Comparison of ENCODE assay signal across 14 cellular contexts in genomic region chr5:68260455-68260854, GRCh38. TPM values are rescaled to one million over a fixed set of nuclear protein-coding genes. Genes with fewer than 3 reads are reported as not detected.
A peak's percentile ranks its signal among the peaks of the same experiment; 100 is the strongest.
DNase-seq lines count a peak whose midpoint lies in the region; ATAC-seq, FAIRE-seq and TF ChIP-seq lines count a peak whose summit lies in the region.
"Had no signal": no experiment of that assay in that cellular context is flagged by ENCODE, and none has a peak within 500 bp of the region (broad histone marks: within the 10 kb centered on the region; RNA-seq: fewer than 3 reads in every experiment).

No MANE protein-coding gene starts in this region.

- no peak for ATAC-seq in activated B cell treated with CpG ODN at 0.5 μM for 24 hours (ENCODE audit: low read depth)

- H3K79me2 ChIP-seq in mammary epithelial cell (ENCODE audit: insufficient read depth, low read length) (peaks cover 86% of the 10 kb centered on the region), PC-9 (ENCODE audit: low read depth) (no peaks in the 10 kb centered on the region)

- no peak for TF ChIP-seq POLR2A in GM12892 (IDR thresholded peaks at IDR 0.05; ENCODE audit: low read depth, low read length)

- BruUV-seq in MCF 10A (replicated peaks; lab: Mats Ljungman, UMichigan) (no TSS peak), mammary epithelial cell (replicated peaks; lab: Mats Ljungman, UMichigan) (no TSS peak), PC-9 (replicated peaks; lab: Mats Ljungman, UMichigan) (no TSS peak)

- H2AFZ ChIP-seq in mammary epithelial cell (ENCODE audit: low read depth, low read length) (no peak overlapping the region), PC-9 (no peak overlapping the region)

- DNase-seq in MCF 10A (ENCODE audit: unreplicated experiment) (no peak), mammary epithelial cell (no peak), activated B cell treated with CpG ODN at 0.5 μM for 24 hours (no peak), immature natural killer cell (peak in 1 of 3 donors; percentile 36), GM13977 (ENCODE audit: low spot score) (no peak), GM12892 (ENCODE audit: insufficient read length) (no peak), PC-9 (no peak)
- DNase-seq: activated CD4-positive, alpha-beta T cell treated with anti-CD3 and anti-CD28 coated beads, Interleukin-2, amount 50 U/mL, for 48 hours; amniotic stem cell; midbrain; NCI-H1436; NCI-H524 treated with DMSO at 0.1 percent for 48 hours; T-helper 9 cell had no signal

- H3K27ac Mint-ChIP-seq in MCF 10A (ENCODE audit: low read depth, unreplicated experiment) (peak overlapping the region; percentile 52), activated B cell treated with CpG ODN at 0.5 μM for 24 hours (peak overlapping the region; percentile 31), immature natural killer cell (peak overlapping the region; percentile 2 to 90 (median 64))

- H3K9me3 Mint-ChIP-seq in MCF 10A (ENCODE audit: unreplicated experiment), result no peaks in the 10 kb centered on the region
- no peaks in the 10 kb centered on the region for H3K9me3 Mint-ChIP-seq in activated B cell treated with CpG ODN at 0.5 μM for 24 hours
- H3K9me3 Mint-ChIP-seq in immature natural killer cell, result no peaks in the 10 kb centered on the region

- no peaks in the 10 kb centered on the region for H3K9me2 ChIP-seq in PC-9 (ENCODE audit: insufficient read depth)

- no peak overlapping the region for H3K4me3 Mint-ChIP-seq in MCF 10A (ENCODE audit: unreplicated experiment)
- H3K4me3 Mint-ChIP-seq in activated B cell treated with CpG ODN at 0.5 μM for 24 hours, result no peak overlapping the region
- H3K4me3 Mint-ChIP-seq in immature natural killer cell, result peak overlapping the region in 1 of 5 donors; percentile 3

- H3K36me3 ChIP-seq in mammary epithelial cell (ENCODE audit: insufficient read depth, low read length) (peaks cover 7% of the 10 kb centered on the region), subcutaneous abdominal adipose tissue (ENCODE audit: control insufficient read depth in 5 of 5, insufficient read depth in 5 of 5, low read length in 5 of 5) (no peaks in the 10 kb centered on the region), PC-9 (ENCODE audit: low read depth) (no peaks in the 10 kb centered on the region)

- H3K4me3 ChIP-seq in mammary epithelial cell (replicated peaks in 1 of 3; ENCODE audit: insufficient read depth in 1 of 3, low read depth in 2 of 3, low read length in 3 of 3) (no peak overlapping the region), subcutaneous abdominal adipose tissue (ENCODE audit: low read depth in 1 of 5, low read length in 5 of 5) (no peak overlapping the region), PC-9 (no peak overlapping the region)

- H4K20me1 ChIP-seq in mammary epithelial cell (ENCODE audit: insufficient read depth, low read length) (no peaks in the 10 kb centered on the region), PC-9 (ENCODE audit: insufficient read depth) (no peaks in the 10 kb centered on the region)

- H3K4me1 Mint-ChIP-seq in MCF 10A (ENCODE audit: insufficient read depth, unreplicated experiment) (peaks cover 66% of the 10 kb centered on the region), activated B cell treated with CpG ODN at 0.5 μM for 24 hours (peaks cover 69% of the 10 kb centered on the region), immature natural killer cell (peaks cover 78 to 94% of the 10 kb centered on the region in 2 donors)

- no peak for FAIRE-seq in GM12892 (lab: Jason Lieb, UNC)

- 0 out of 2 replicates have a peak, but pooled peaks cover 5% of the 10 kb centered on the region for H3F3A ChIP-seq in PC-9 (ENCODE audit: insufficient read depth, low read depth)

- intact Hi-C loops in MCF 10A (cut with micrococcal nuclease), result no loop called here
- intact Hi-C loops in mammary epithelial cell (cut with micrococcal nuclease), result no loop called here
- intact Hi-C loops in activated B cell treated with CpG ODN at 0.5 μM for 24 hours (cut with micrococcal nuclease), result no loop called here
- intact Hi-C loops in PC-9 (cut with micrococcal nuclease; ENCODE audit: unreplicated experiment), result no loop called here

- no peak overlapping the region for H3K4me2 ChIP-seq in mammary epithelial cell (ENCODE audit: insufficient read depth, low read depth, low read length)
- H3K4me2 ChIP-seq in PC-9, result no peak overlapping the region

- H3K9ac ChIP-seq in mammary epithelial cell (ENCODE audit: insufficient read depth, low read length) (no peak overlapping the region), subcutaneous abdominal adipose tissue (ENCODE audit: low read length in 5 of 5) (no peak overlapping the region)

- WGBS in mammary epithelial cell (ENCODE audit: low coverage, missing lambda C conversion rate), result 96% methylated on average over 3 of the region's 3 CpGs

- H3K27me3 Mint-ChIP-seq in MCF 10A (ENCODE audit: insufficient read depth, unreplicated experiment) (no peaks in the 10 kb centered on the region), activated B cell treated with CpG ODN at 0.5 μM for 24 hours (no peaks in the 10 kb centered on the region), immature natural killer cell (ENCODE audit: low read depth in 3 of 3) (peaks cover 0 to 5% (median 1%) of the 10 kb centered on the region in 3 donors)

- CTCF ChIA-PET in MCF 10A (lab: Yijun Ruan, JAX) (interaction anchor here (0.7 to 1.5 kb wide), 2 partner anchors 41 to 1388 kb away, joined by 3 to 4 read pairs; no protein-coding TSS in a partner anchor), mammary epithelial cell (lab: Charles Lee; ENCODE audit: low non-redundant PET) (no interaction called here), activated B cell treated with CpG ODN at 0.5 μM for 24 hours (lab: Charles Lee) (no interaction called here), PC-9 (lab: Charles Lee) (interaction anchor here (0.6 kb wide), 1 partner anchor 22 kb away, joined by 4 read pairs; no protein-coding TSS in a partner anchor)

- dilution Hi-C loops in mammary epithelial cell (cut with HindIII; ENCODE audit: low sequenced_read_pairs), result no loop called here

- H3K27me3 ChIP-seq in mammary epithelial cell (ENCODE audit: insufficient read depth, low read length), result no peaks in the 10 kb centered on the region
- H3K27me3 ChIP-seq in subcutaneous abdominal adipose tissue (ENCODE audit: control insufficient read depth in 5 of 5, insufficient read depth in 4 of 5, low read length in 5 of 5), result no peaks in the 10 kb centered on the region
- H3K27me3 ChIP-seq in PC-9 (ENCODE audit: insufficient read depth, low read depth), result no peaks in the 10 kb centered on the region

- POLR2A ChIA-PET in MCF 10A (lab: Yijun Ruan, JAX), result interaction anchor here (0.7 to 5.3 kb wide), 6 partner anchors 11 to 555 kb away, joined by 3 to 29 read pairs (median 4); partner anchors contain the start of gene PIK3R1
- POLR2A ChIA-PET in activated B cell treated with CpG ODN at 0.5 μM for 24 hours (lab: Charles Lee), result no interaction called here
- POLR2A ChIA-PET in PC-9 (lab: Charles Lee; ENCODE audit: unreplicated experiment), result no interaction called here

- peaks cover 86% of the 10 kb centered on the region for H3K36me3 Mint-ChIP-seq in MCF 10A (ENCODE audit: insufficient read depth, unreplicated experiment)
- H3K36me3 Mint-ChIP-seq in activated B cell treated with CpG ODN at 0.5 μM for 24 hours (ENCODE audit: low read depth), result peaks cover 19% of the 10 kb centered on the region
- H3K36me3 Mint-ChIP-seq in immature natural killer cell, result no peaks in the 10 kb centered on the region

- no peak for TF ChIP-seq CTCF in MCF 10A (IDR thresholded peaks at IDR 0.05; ENCODE audit: unreplicated experiment)
- TF ChIP-seq CTCF in mammary epithelial cell (conservative IDR thresholded peaks at IDR 0.05 in 1 of 2, IDR thresholded peaks at IDR 0.05 in 1 of 2; ENCODE audit: extremely low read depth in 1 of 2, insufficient read depth in 1 of 2, low read depth in 1 of 2, low read length in 2 of 2), result no peak
- TF ChIP-seq CTCF in activated B cell treated with CpG ODN at 0.5 μM for 24 hours (IDR thresholded peaks at IDR 0.05), result no peak
- no peak for TF ChIP-seq CTCF in GM13977 (IDR thresholded peaks at IDR 0.05; ENCODE audit: extremely low read depth, insufficient read depth, missing control alignments)
- TF ChIP-seq CTCF in PC-9 (conservative IDR thresholded peaks at IDR 0.05), result no peak

- H3K27ac ChIP-seq in mammary epithelial cell (ENCODE audit: insufficient read depth, low read depth, low read length), result no peak overlapping the region
- peak overlapping the region; percentile 88 for H3K27ac ChIP-seq in subcutaneous abdominal adipose tissue (ENCODE audit: low read depth, low read length)
- H3K27ac ChIP-seq in PC-9, result no peak overlapping the region

- no peaks in the 10 kb centered on the region for H3K9me3 ChIP-seq in mammary epithelial cell (replicated peaks; ENCODE audit: insufficient read depth, low read length)
- no peaks in the 10 kb centered on the region for H3K9me3 ChIP-seq in subcutaneous abdominal adipose tissue (ENCODE audit: control insufficient read depth in 5 of 5, low read length in 5 of 5)
- H3K9me3 ChIP-seq in PC-9 (ENCODE audit: insufficient read depth, low read depth), result no peaks in the 10 kb centered on the region

- H3K4me1 ChIP-seq in mammary epithelial cell (ENCODE audit: insufficient read depth, low read length), result peaks cover 13% of the 10 kb centered on the region
- peaks cover 7 to 77% (median 70%) of the 10 kb centered on the region in 5 donors for H3K4me1 ChIP-seq in subcutaneous abdominal adipose tissue (ENCODE audit: control insufficient read depth in 5 of 5, insufficient read depth in 5 of 5, low read length in 5 of 5)
- H3K4me1 ChIP-seq in PC-9 (replicated peaks; ENCODE audit: insufficient read depth), result no peaks in the 10 kb centered on the region

- in situ Hi-C loops in mammary epithelial cell (cut with MboI; ENCODE audit: low sequenced_read_pairs in 2 of 2), result loop anchor here (25.0 kb wide), 2 partner anchors 773 to 1023 kb away; no protein-coding TSS in a partner anchor
- in situ Hi-C loops in GM13977 (cut with MboI; ENCODE audit: low pct_unique_long_range_greater_than_20kb, low sequenced_read_pairs, unreplicated experiment), result loop anchor here (25.0 kb wide), 2 partner anchors 752 to 1273 kb away; no protein-coding TSS in a partner anchor

RNA-seq across cellular contexts. Expression of gene PIK3R1, which starts 44.9 kb away (rescaled TPM):
- total RNA-seq in MCF 10A (2022) (124 and 151 TPM in 2 replicates), mammary epithelial cell (100 to 1,000 TPM in 1 of 2 donors, 10 to 100 TPM in 1; 74.3 to 195 TPM), activated B cell treated with CpG ODN at 0.5 μM for 24 hours (45.5 and 52.2 TPM in 2 replicates), PC-9 (2021) (15.1 and 15.9 TPM in 2 replicates)
- polyA plus RNA-seq in mammary epithelial cell (11.1 TPM), immature natural killer cell (10 to 100 TPM; 62.7 to 80.0 (median 66.8) TPM)
- polyA minus RNA-seq in mammary epithelial cell, result 96.6 TPM
- polyA plus RNA-seq in GM12892 (2012; ENCODE audit: missing spikeins), result 20.8 TPM

Comparison
In these comparisons a context has a peak if more than half of its experiments do, and no peak if none do; other contexts are left out.
1. CTCF ChIA-PET loops: an anchor here in MCF 10A (0.7 to 1.5 kb wide) and PC-9 (0.6 kb wide); none called in mammary epithelial cell and activated B cell treated with CpG ODN at 0.5 μM for 24 hours.